ENCODE assay signal across 15 cellular contexts in genomic region chr9:116484483-116484776, GRCh38.
"Had no signal": no experiment of that assay in that cellular context is flagged by ENCODE, and none has a peak within 500 bp of the region (broad histone marks: within the 10 kb centered on the region; RNA-seq: fewer than 3 reads in every experiment).

No MANE protein-coding gene starts in this region.

- H3K27ac ChIP-seq: neutrophil had no signal

- ATAC-seq: mucosa of descending colon; naive thymus-derived CD8-positive, alpha-beta T cell had no signal

- H3K27me3 ChIP-seq: neutrophil, right atrium auricular region, tibial nerve had no signal

- H3K36me3 ChIP-seq: neutrophil, right atrium auricular region, tibial nerve had no signal

- H3K4me3 ChIP-seq: mucosa of descending colon, right atrium auricular region, tibial nerve had no signal

- DNase-seq: central memory CD4-positive, alpha-beta T cell; endodermal cell; foreskin melanocyte; head of caudate nucleus; hippocampal formation; mammary epithelial cell; mucosa of descending colon; naive thymus-derived CD8-positive, alpha-beta T cell; posterior cingulate gyrus; small intestine; stimulated activated CD4-positive, alpha-beta T cell treated with anti-CD3 and anti-CD28 coated beads, Interleukin-12 subunit alpha, Interleukin-12 subunit beta, amount 100 ng/mL, for 4 hours; stimulated activated naive CD4-positive, alpha-beta T cell treated with Interleukin-2 at 50 U/mL for 16 hours had no signal

- H3K9me3 ChIP-seq: mucosa of descending colon, neutrophil, right atrium auricular region, tibial nerve had no signal
